18 cellular contexts compared by ENCODE assay signal in genomic region chr15:60614862-60615771, GRCh38.
DNase-seq lines count a peak whose midpoint lies in the region; ATAC-seq and TF ChIP-seq lines count a peak whose summit lies in the region.
"Had no signal": no experiment of that assay in that cellular context is flagged by ENCODE, and none has a peak within 500 bp of the region (broad histone marks: within the 10 kb centered on the region; RNA-seq: fewer than 3 reads in every experiment).

No MANE protein-coding gene starts in this region.

- H3K4me1 Mint-ChIP-seq in T-helper 17 cell: peaks cover 24% of the 10 kb centered on the region
- H3K4me1 Mint-ChIP-seq: B cell had no signal

- H3K27me3 Mint-ChIP-seq in T-helper 17 cell: no peaks in the 10 kb centered on the region
- H3K27me3 Mint-ChIP-seq: activated T-helper 17 cell treated with anti-CD3 and anti-CD28 coated beads, Interleukin-2, amount 50 U/mL, for 72 hours had no signal

- no peak for TF ChIP-seq EP300 in esophagus muscularis mucosa (IDR thresholded peaks at IDR 0.05)
- TF ChIP-seq EP300 in sigmoid colon (IDR thresholded peaks at IDR 0.05): no peak

- H3K27ac ChIP-seq in HUES48 (ENCODE audit: low read depth, low read length): peak overlapping the region; percentile 29
- H3K27ac ChIP-seq in esophagus muscularis mucosa (replicated peaks in 1 of 4): no peak overlapping the region
- no peak overlapping the region for H3K27ac ChIP-seq in sigmoid colon
- no peak overlapping the region for H3K27ac ChIP-seq in Peyer's patch
- H3K27ac ChIP-seq: heart left ventricle, stomach had no signal

- 88% methylated on average over 15 of the region's 15 CpGs for WGBS in esophagus muscularis mucosa
- 28 to 71% methylated on average over 15 of the region's 15 CpGs for WGBS in sigmoid colon, 2 donors

- H3K9ac ChIP-seq in HUES48 (ENCODE audit: low read depth, low read length): no peak overlapping the region

- no peaks in the 10 kb centered on the region for H3K36me3 ChIP-seq in HUES48 (ENCODE audit: control insufficient read depth, insufficient read depth, low read length)
- H3K36me3 ChIP-seq in esophagus muscularis mucosa: no peaks in the 10 kb centered on the region
- no peaks in the 10 kb centered on the region for H3K36me3 ChIP-seq in sigmoid colon
- no peaks in the 10 kb centered on the region for H3K36me3 ChIP-seq in Peyer's patch
- H3K36me3 ChIP-seq: heart left ventricle, stomach had no signal

- H3K27ac Mint-ChIP-seq in T-helper 17 cell: peak overlapping the region; percentile 51
- H3K27ac Mint-ChIP-seq: activated CD4-positive, alpha-beta memory T cell treated with anti-CD3 and anti-CD28 coated beads, Interleukin-2, amount 10 ng/mL, durations not matched to agents 7 days and 5 days; activated T-helper 17 cell treated with anti-CD3 and anti-CD28 coated beads, Interleukin-2, amount 50 U/mL, for 72 hours; B cell had no signal

- no peak for TF ChIP-seq POLR2A in esophagus muscularis mucosa (IDR thresholded peaks at IDR 0.05; ENCODE audit: low read depth)
- no peak for TF ChIP-seq POLR2A in sigmoid colon (IDR thresholded peaks at IDR 0.05)
- no peak for TF ChIP-seq POLR2A in Peyer's patch (IDR thresholded peaks at IDR 0.05)

- H3K27me3 ChIP-seq in HUES48 (ENCODE audit: control insufficient read depth, insufficient read depth, low read length): no peaks in the 10 kb centered on the region
- H3K27me3 ChIP-seq in esophagus muscularis mucosa: no peaks in the 10 kb centered on the region
- H3K27me3 ChIP-seq in sigmoid colon: no peaks in the 10 kb centered on the region
- no peaks in the 10 kb centered on the region for H3K27me3 ChIP-seq in Peyer's patch
- H3K27me3 ChIP-seq: heart left ventricle had no signal

- ATAC-seq in T-helper 17 cell: no peak
- ATAC-seq: activated T-helper 17 cell treated with anti-CD3 and anti-CD28 coated beads, Interleukin-2, amount 50 U/mL, for 72 hours had no signal

- intact Hi-C loops in esophagus muscularis mucosa (cut with DNase I) (no loop called here), sigmoid colon (cut with DNase I) (no loop called here)

- TF ChIP-seq CTCF in esophagus muscularis mucosa (IDR thresholded peaks at IDR 0.05): no peak
- no peak for TF ChIP-seq CTCF in sigmoid colon (IDR thresholded peaks at IDR 0.05)
- no peak for TF ChIP-seq CTCF in Peyer's patch (IDR thresholded peaks at IDR 0.05)

- DNase-seq in T-helper 17 cell (no peak), esophagus muscularis mucosa (ENCODE audit: extremely low spot score) (peak; percentile 75), putamen (ENCODE audit: low spot score) (peak; percentile 47), dedifferentiated amniotic fluid mesenchymal stem cell (ENCODE audit: extremely low spot score) (no peak), sigmoid colon (no peak), Peyer's patch (no peak)
- no peak for DNase-seq in stimulated activated CD4-positive, alpha-beta T cell treated with anti-CD3 and anti-CD28 coated beads, Interleukin-4, amount 100 ng/mL, for 1 hour
- DNase-seq: activated CD4-positive, alpha-beta memory T cell treated with anti-CD3 and anti-CD28 coated beads, Interleukin-2, amount 10 ng/mL, durations not matched to agents 7 days and 5 days; EL; heart left ventricle; NCI-H2081 treated with DMSO at 0.1 percent for 48 hours; posterior cingulate gyrus; stimulated activated CD4-positive, alpha-beta T cell treated with anti-CD3 and anti-CD28 coated beads, Interleukin-12 subunit alpha, Interleukin-12 subunit beta, amount 100 ng/mL, for 4 hours; stomach; T1000 had no signal

- H3K9me3 ChIP-seq in HUES48 (ENCODE audit: control insufficient read depth, insufficient read depth, low read length): no peaks in the 10 kb centered on the region
- no peaks in the 10 kb centered on the region for H3K9me3 ChIP-seq in T-helper 17 cell (ENCODE audit: control insufficient read depth, low read length, poor library complexity, severe bottlenecking)
- H3K9me3 ChIP-seq in esophagus muscularis mucosa: no peaks in the 10 kb centered on the region
- H3K9me3 ChIP-seq in sigmoid colon: no peaks in the 10 kb centered on the region
- no peaks in the 10 kb centered on the region for H3K9me3 ChIP-seq in Peyer's patch
- H3K9me3 ChIP-seq: heart left ventricle, stomach had no signal

- H3K4me3 ChIP-seq in HUES48 (ENCODE audit: low read depth, low read length) (no peak overlapping the region), esophagus muscularis mucosa (no peak overlapping the region), sigmoid colon (no peak overlapping the region), Peyer's patch (no peak overlapping the region)
- H3K4me3 ChIP-seq: heart left ventricle, stomach had no signal

- H3K4me1 ChIP-seq in HUES48 (ENCODE audit: control insufficient read depth, insufficient read depth, low read length) (peaks cover 24% of the 10 kb centered on the region), esophagus muscularis mucosa (peaks cover 0 to 7% (median 2%) of the 10 kb centered on the region in 4 donors), sigmoid colon (peaks cover 0 to under 1% (median 0%) of the 10 kb centered on the region in 4 donors), Peyer's patch (no peaks in the 10 kb centered on the region)

- H3K4me3 Mint-ChIP-seq in T-helper 17 cell: no peak overlapping the region
- H3K4me3 Mint-ChIP-seq: activated CD4-positive, alpha-beta memory T cell treated with anti-CD3 and anti-CD28 coated beads, Interleukin-2, amount 10 ng/mL, durations not matched to agents 7 days and 5 days; activated T-helper 17 cell treated with anti-CD3 and anti-CD28 coated beads, Interleukin-2, amount 50 U/mL, for 72 hours; B cell had no signal

- H3K36me3 Mint-ChIP-seq in T-helper 17 cell (ENCODE audit: low read depth): peaks cover 5% of the 10 kb centered on the region

Comparison
In these comparisons a context has a peak if more than half of its experiments do, and no peak if none do; other contexts are left out.
1. DNase-seq: peak in esophagus muscularis mucosa (single experiment) and putamen (single experiment); none in T-helper 17 cell (0 of 3), dedifferentiated amniotic fluid mesenchymal stem cell (single experiment), sigmoid colon (single experiment), stimulated activated CD4-positive, alpha-beta T cell treated with anti-CD3 and anti-CD28 coated beads, Interleukin-4, amount 100 ng/mL, for 1 hour (single experiment) and Peyer's patch (0 of 3).